ENCODE assay signal across 8 cellular contexts in genomic region chr22:24247564-24248344, GRCh38. TPM values are rescaled to one million over a fixed set of nuclear protein-coding genes. Genes with fewer than 3 reads are reported as not detected.
A peak's percentile ranks its signal among the peaks of the same experiment; 100 is the strongest.
DNase-seq lines count a peak whose midpoint lies in the region; ATAC-seq, FAIRE-seq and TF ChIP-seq lines count a peak whose summit lies in the region.

No MANE protein-coding gene starts in this region.

- ATAC-seq in HG02759 (IDR thresholded peaks at IDR 0.05; ENCODE audit: unreplicated experiment) (peak; percentile 47), HG03442 (IDR thresholded peaks at IDR 0.05; ENCODE audit: unreplicated experiment) (no peak)
- ATAC-seq in activated naive CD4-positive, alpha-beta T cell treated with anti-CD3 and anti-CD28 coated beads, Interleukin-2, amount 50 U/mL, for 72 hours, result peak; percentile 80 to 85

- FAIRE-seq in urothelium cell line (lab: Jason Lieb, UNC), result no peak

- peak overlapping the region; percentile 70 for H3K27ac ChIP-seq in RWPE1

- no peak overlapping the region for H3K27ac Mint-ChIP-seq in activated naive CD4-positive, alpha-beta T cell treated with anti-CD3 and anti-CD28 coated beads, Interleukin-2, amount 50 U/mL, for 72 hours
- H3K27ac Mint-ChIP-seq in osteocyte (ENCODE audit: unreplicated experiment), result peak overlapping the region; percentile 93

- TF ChIP-seq CTCF in RWPE1 (conservative IDR thresholded peaks at IDR 0.05; ENCODE audit: low read depth) (peak; percentile 85), osteocyte (IDR thresholded peaks at IDR 0.05) (peak; percentile 85)

- H3K27me3 Mint-ChIP-seq in osteocyte (ENCODE audit: unreplicated experiment), result no peaks in the 10 kb centered on the region

- peaks cover 49% of the 10 kb centered on the region for H3K4me1 Mint-ChIP-seq in osteocyte (ENCODE audit: unreplicated experiment)

- no peaks in the 10 kb centered on the region for H3K36me3 Mint-ChIP-seq in activated naive CD4-positive, alpha-beta T cell treated with anti-CD3 and anti-CD28 coated beads, Interleukin-2, amount 50 U/mL, for 72 hours
- no peaks in the 10 kb centered on the region for H3K36me3 Mint-ChIP-seq in osteocyte (ENCODE audit: unreplicated experiment)

- CTCF ChIA-PET in RWPE1 (lab: Yijun Ruan, JAX), result interaction anchor here (0.6 to 1.2 kb wide), 9 partner anchors 28 to 359 kb away, joined by 3 to 9 read pairs (median 4); no protein-coding TSS in a partner anchor

- H3K9me3 Mint-ChIP-seq in activated naive CD4-positive, alpha-beta T cell treated with anti-CD3 and anti-CD28 coated beads, Interleukin-2, amount 50 U/mL, for 72 hours, result no peaks in the 10 kb centered on the region
- no peaks in the 10 kb centered on the region for H3K9me3 Mint-ChIP-seq in osteocyte (ENCODE audit: unreplicated experiment)

- no peak overlapping the region for H3K4me3 Mint-ChIP-seq in osteocyte (ENCODE audit: unreplicated experiment)

- POLR2A ChIA-PET in RWPE1 (lab: Yijun Ruan, JAX; ENCODE audit: low non-redundant PET), result no interaction called here

- DNase-seq in COR-L47 (lab: John Stamatoyannopoulos, UW), result peak; percentile 43
- DNase-seq in RWPE1 (ENCODE audit: low spot score), result peak; percentile 86
- DNase-seq in activated naive CD4-positive, alpha-beta T cell treated with anti-CD3 and anti-CD28 coated beads, Interleukin-2, amount 50 U/mL, for 72 hours (ENCODE audit: low spot score in 2 of 2), result peak in 1 of 2 donors; percentile 66
- peak; percentile 73 for DNase-seq in glomerular visceral epithelial cell (ENCODE audit: extremely low spot score)
- peak; percentile 95 for DNase-seq in osteocyte (ENCODE audit: extremely low spot score, unreplicated experiment)
- DNase-seq in urothelium cell line (ENCODE audit: low spot score), result peak; percentile 97

RNA-seq across cellular contexts. Expression of gene GGT5, which starts 2.9 kb away (rescaled TPM):
- under 1 TPM; 0.14 to 0.54 TPM for total RNA-seq in activated naive CD4-positive, alpha-beta T cell treated with anti-CD3 and anti-CD28 coated beads, Interleukin-2, amount 50 U/mL, for 72 hours
- total RNA-seq in osteocyte, result 136 and 150 TPM in 2 replicates

RNA-seq across cellular contexts. Expression of gene SPECC1L, which starts 22.9 kb away (rescaled TPM):
- total RNA-seq in activated naive CD4-positive, alpha-beta T cell treated with anti-CD3 and anti-CD28 coated beads, Interleukin-2, amount 50 U/mL, for 72 hours, result 10 to 100 TPM; 32.7 to 38.9 TPM
- total RNA-seq in osteocyte, result 79.5 and 93.5 TPM in 2 replicates

Comparison
In these comparisons a context has a peak if more than half of its experiments do, and no peak if none do; other contexts are left out.
1. RNA of gene GGT5, which starts 2.9 kb away (total RNA-seq): 136 to 150 TPM in osteocyte; 0.14 to 0.54 TPM in activated naive CD4-positive, alpha-beta T cell treated with anti-CD3 and anti-CD28 coated beads, Interleukin-2, amount 50 U/mL, for 72 hours; every median in the first group is over 10 times any median in the second.